ENCODE assay signal across 24 cellular contexts in genomic region chr14:86933460-86933859, GRCh38.
"Had no signal": no experiment of that assay in that cellular context is flagged by ENCODE, and none has a peak within 500 bp of the region (broad histone marks: within the 10 kb centered on the region; RNA-seq: fewer than 3 reads in every experiment).

No MANE protein-coding gene starts in this region.

- H3K27ac Mint-ChIP-seq: activated CD4-positive, alpha-beta memory T cell treated with anti-CD3 and anti-CD28 coated beads for 36 hours; activated CD4-positive, alpha-beta T cell treated with anti-CD3 and anti-CD28 coated beads, Interleukin-2, amount 10 ng/mL, durations not matched to agents 24 days and 14 days; activated naive CD4-positive, alpha-beta T cell treated with anti-CD3 and anti-CD28 coated beads for 36 hours; activated naive CD8-positive, alpha-beta T cell treated with anti-CD3 and anti-CD28 coated beads, Interleukin-2, amount 10 ng/mL, durations not matched to agents 7 days and 5 days; activated T-helper 1 cell treated with anti-CD3 and anti-CD28 coated beads, Interleukin-12 subunit alpha, Interleukin-12 subunit beta, Interleukin-2, Interleukin-4 antibody, amounts not matched to agents 30 ng/mL and 10 ng/mL and 1 ng/mL, durations not matched to agents 14 hours and 24 hours and 36 hours; dendritic cell treated with granulocyte-macrophage colony-stimulating factor and Interleukin-4, amounts not matched to agents 40 ng/mL and 50 ng/mL, for 4 days; mesothelial cell of epicardium; naive B cell; nephron progenitor cell had no signal

- H3K4me3 Mint-ChIP-seq: activated CD4-positive, alpha-beta memory T cell treated with anti-CD3 and anti-CD28 coated beads for 36 hours; activated CD4-positive, alpha-beta T cell treated with anti-CD3 and anti-CD28 coated beads, Interleukin-2, amount 10 ng/mL, durations not matched to agents 24 days and 14 days; activated naive CD4-positive, alpha-beta T cell treated with anti-CD3 and anti-CD28 coated beads for 36 hours; activated naive CD8-positive, alpha-beta T cell treated with anti-CD3 and anti-CD28 coated beads, Interleukin-2, amount 10 ng/mL, durations not matched to agents 7 days and 5 days; activated T-helper 1 cell treated with anti-CD3 and anti-CD28 coated beads, Interleukin-12 subunit alpha, Interleukin-12 subunit beta, Interleukin-2, Interleukin-4 antibody, amounts not matched to agents 30 ng/mL and 10 ng/mL and 1 ng/mL, durations not matched to agents 14 hours and 24 hours and 36 hours; central memory CD8-positive, alpha-beta T cell; dendritic cell treated with granulocyte-macrophage colony-stimulating factor and Interleukin-4, amounts not matched to agents 40 ng/mL and 50 ng/mL, for 4 days; mesothelial cell of epicardium; naive B cell; nephron progenitor cell had no signal

- H3K9me3 Mint-ChIP-seq: activated CD4-positive, alpha-beta T cell treated with anti-CD3 and anti-CD28 coated beads, Interleukin-2, amount 10 ng/mL, durations not matched to agents 24 days and 14 days; activated naive CD4-positive, alpha-beta T cell treated with anti-CD3 and anti-CD28 coated beads for 36 hours; activated naive CD8-positive, alpha-beta T cell treated with anti-CD3 and anti-CD28 coated beads, Interleukin-2, amount 10 ng/mL, durations not matched to agents 7 days and 5 days; activated T-helper 1 cell treated with anti-CD3 and anti-CD28 coated beads, Interleukin-12 subunit alpha, Interleukin-12 subunit beta, Interleukin-2, Interleukin-4 antibody, amounts not matched to agents 30 ng/mL and 10 ng/mL and 1 ng/mL, durations not matched to agents 14 hours and 24 hours and 36 hours; dendritic cell treated with granulocyte-macrophage colony-stimulating factor and Interleukin-4, amounts not matched to agents 40 ng/mL and 50 ng/mL, for 4 days; mesothelial cell of epicardium; nephron progenitor cell had no signal

- H3K27me3 Mint-ChIP-seq: activated CD4-positive, alpha-beta memory T cell treated with anti-CD3 and anti-CD28 coated beads for 36 hours; activated CD4-positive, alpha-beta T cell treated with anti-CD3 and anti-CD28 coated beads, Interleukin-2, amount 10 ng/mL, durations not matched to agents 24 days and 14 days; activated naive CD8-positive, alpha-beta T cell treated with anti-CD3 and anti-CD28 coated beads, Interleukin-2, amount 10 ng/mL, durations not matched to agents 7 days and 5 days; central memory CD8-positive, alpha-beta T cell; dendritic cell treated with granulocyte-macrophage colony-stimulating factor and Interleukin-4, amounts not matched to agents 40 ng/mL and 50 ng/mL, for 4 days; naive B cell had no signal

- DNase-seq: activated CD4-positive, alpha-beta memory T cell treated with anti-CD3 and anti-CD28 coated beads for 36 hours; activated CD4-positive, alpha-beta T cell treated with anti-CD3 and anti-CD28 coated beads, Interleukin-2, amount 10 ng/mL, durations not matched to agents 24 days and 14 days; activated CD4-positive, CD25-positive, alpha-beta regulatory T cell treated with anti-CD3 and anti-CD28 coated beads, Interleukin-2, amount 50 U/mL, for 72 hours; activated CD8-positive, alpha-beta memory T cell treated with anti-CD3 and anti-CD28 coated beads, Interleukin-2, amount 50 U/mL, for 4 hours; activated effector memory CD4-positive, alpha-beta T cell treated with anti-CD3 and anti-CD28 coated beads, Interleukin-2, amount 50 U/mL, for 16 hours; activated naive CD4-positive, alpha-beta T cell treated with anti-CD3 and anti-CD28 coated beads for 36 hours; activated naive CD8-positive, alpha-beta T cell treated with anti-CD3 and anti-CD28 coated beads, Interleukin-2, amount 10 ng/mL, durations not matched to agents 7 days and 5 days; activated T-cell treated with anti-CD3 and anti-CD28 coated beads, Interleukin-2, amount 50 U/mL, for 1 hour; esophagus squamous epithelium; foreskin melanocyte; left ventricle myocardium inferior; naive B cell; nephron progenitor cell; right lobe of liver; stimulated activated CD4-positive, alpha-beta T cell treated with anti-CD3 and anti-CD28 coated beads, Interleukin-2, amount 100 ng/mL, for 48 hours; stimulated activated naive CD8-positive, alpha-beta T cell treated with anti-CD3 and anti-CD28 coated beads, Interleukin-15, Interleukin-2, amounts not matched to agents 100 U/mL and 50 U/mL, for 24 hours; T1000; testis; transverse colon; WERI-Rb-1 had no signal

- ATAC-seq: right lobe of liver; stimulated activated naive CD8-positive, alpha-beta T cell treated with anti-CD3 and anti-CD28 coated beads, Interleukin-15, Interleukin-2, amounts not matched to agents 100 U/mL and 50 U/mL, for 24 hours had no signal

- H3K36me3 Mint-ChIP-seq: activated CD4-positive, alpha-beta memory T cell treated with anti-CD3 and anti-CD28 coated beads for 36 hours; activated naive CD8-positive, alpha-beta T cell treated with anti-CD3 and anti-CD28 coated beads, Interleukin-2, amount 10 ng/mL, durations not matched to agents 7 days and 5 days; mesothelial cell of epicardium; naive B cell had no signal

- H3K4me1 Mint-ChIP-seq: activated CD4-positive, alpha-beta T cell treated with anti-CD3 and anti-CD28 coated beads, Interleukin-2, amount 10 ng/mL, durations not matched to agents 24 days and 14 days; activated naive CD8-positive, alpha-beta T cell treated with anti-CD3 and anti-CD28 coated beads, Interleukin-2, amount 10 ng/mL, durations not matched to agents 7 days and 5 days; central memory CD8-positive, alpha-beta T cell; naive B cell; nephron progenitor cell had no signal
